19 cellular contexts compared by ENCODE assay signal in genomic region chr6:5277589-5277988, GRCh38. TPM values are rescaled to one million over a fixed set of nuclear protein-coding genes. Genes with fewer than 3 reads are reported as not detected.
DNase-seq lines count a peak whose midpoint lies in the region; ATAC-seq, FAIRE-seq and TF ChIP-seq lines count a peak whose summit lies in the region.
"Had no signal": no experiment of that assay in that cellular context is flagged by ENCODE, and none has a peak within 500 bp of the region (broad histone marks: within the 10 kb centered on the region; RNA-seq: fewer than 3 reads in every experiment).

No MANE protein-coding gene starts in this region.

- intact Hi-C loops in activated B cell treated with CpG ODN at 0.5 μM for 24 hours (cut with micrococcal nuclease), result no loop called here
- intact Hi-C loops in PC-9 (cut with micrococcal nuclease; ENCODE audit: unreplicated experiment), result no loop called here

- no peak for FAIRE-seq in A549 (lab: Jason Lieb, UNC)
- FAIRE-seq: A204.1, D721Med, G401.6, H1 had no signal

- peaks cover 13% of the 10 kb centered on the region for H3K36me3 Mint-ChIP-seq in activated B cell treated with CpG ODN at 0.5 μM for 24 hours (ENCODE audit: low read depth)
- H3K36me3 Mint-ChIP-seq in stimulated activated memory B cell treated with anti-CD40 and anti-IgM and Interleukin-4, amounts not matched to agents 10 μg/mL and 1 μg/mL and 100 μg/mL, for 72 hours, result peaks cover 15% of the 10 kb centered on the region

- peaks cover 58% of the 10 kb centered on the region for H3K4me1 Mint-ChIP-seq in activated B cell treated with CpG ODN at 0.5 μM for 24 hours
- H3K4me1 Mint-ChIP-seq in stimulated activated memory B cell treated with anti-CD40 and anti-IgM and Interleukin-4, amounts not matched to agents 10 μg/mL and 1 μg/mL and 100 μg/mL, for 72 hours, result peaks cover 48% of the 10 kb centered on the region

- no peak for TF ChIP-seq POLR2A in A549 (IDR thresholded peaks at IDR 0.05; ENCODE audit: low read length)

- H3K4me1 ChIP-seq in A549 (no peaks in the 10 kb centered on the region), PC-9 (replicated peaks; ENCODE audit: insufficient read depth) (no peaks in the 10 kb centered on the region)

- no peak overlapping the region for H2AFZ ChIP-seq in PC-9

- H3K9me3 ChIP-seq in A549 (no peaks in the 10 kb centered on the region), PC-9 (ENCODE audit: insufficient read depth, low read depth) (no peaks in the 10 kb centered on the region)
- H3K9me3 ChIP-seq: HAP-1 had no signal

- no peak overlapping the region for H3K4me2 ChIP-seq in A549
- no peak overlapping the region for H3K4me2 ChIP-seq in PC-9

- no peaks in the 10 kb centered on the region for H3K36me3 ChIP-seq in PC-9 (ENCODE audit: low read depth)
- H3K36me3 ChIP-seq: HAP-1 had no signal

- H3K4me3 ChIP-seq in A549 (no peak overlapping the region), PC-9 (no peak overlapping the region)
- H3K4me3 ChIP-seq: HAP-1 had no signal

- WGBS in A549 (ENCODE audit: missing lambda C conversion rate), result 80% methylated on average over 3 of the region's 3 CpGs

- H3K27me3 ChIP-seq in PC-9 (ENCODE audit: insufficient read depth, low read depth), result no peaks in the 10 kb centered on the region

- peak overlapping the region; percentile 81 for H3K4me3 Mint-ChIP-seq in activated B cell treated with CpG ODN at 0.5 μM for 24 hours
- H3K4me3 Mint-ChIP-seq in stimulated activated memory B cell treated with anti-CD40 and anti-IgM and Interleukin-4, amounts not matched to agents 10 μg/mL and 1 μg/mL and 100 μg/mL, for 72 hours, result peak overlapping the region; percentile 73
- H3K4me3 Mint-ChIP-seq: CD14-positive monocyte; CD8-positive, alpha-beta T cell had no signal

- CTCF ChIA-PET in A549 (lab: Yijun Ruan, JAX), result interaction anchor here (1.0 kb wide), 1 partner anchor 85 kb away, joined by 3 read pairs; no protein-coding TSS in a partner anchor
- CTCF ChIA-PET in activated B cell treated with CpG ODN at 0.5 μM for 24 hours (lab: Charles Lee), result interaction anchor here (1.5 to 1.8 kb wide), 3 partner anchors 25 to 121 kb away, joined by 3 to 13 read pairs (median 6); no protein-coding TSS in a partner anchor
- CTCF ChIA-PET in PC-9 (lab: Charles Lee), result no interaction called here

- no peak for TF ChIP-seq RAD21 in A549 (conservative IDR thresholded peaks at IDR 0.05 in 1 of 2, IDR thresholded peaks at IDR 0.05 in 1 of 2)

- no peaks in the 10 kb centered on the region for H3K79me2 ChIP-seq in PC-9 (ENCODE audit: low read depth)

- ATAC-seq in A549 (no peak), GM21528 (IDR thresholded peaks at IDR 0.05; ENCODE audit: low FRiP score, unreplicated experiment) (peak; percentile 20), activated B cell treated with CpG ODN at 0.5 μM for 24 hours (ENCODE audit: low read depth) (no peak)
- ATAC-seq in stimulated activated memory B cell treated with anti-CD40 and anti-IgM and Interleukin-4, amounts not matched to agents 10 μg/mL and 1 μg/mL and 100 μg/mL, for 72 hours, result no peak
- ATAC-seq: CD8-positive, alpha-beta T cell had no signal

- DNase-seq in A549 (ENCODE audit: low read depth in 1 of 2, low spot score in 1 of 2) (no peak), activated B cell treated with CpG ODN at 0.5 μM for 24 hours (no peak), PC-9 (no peak), MV-4-11 (lab: John Stamatoyannopoulos, UW) (no peak), amniotic stem cell (lab: John Stamatoyannopoulos, UW) (no peak)
- DNase-seq: CD8-positive, alpha-beta T cell; COR-L47; DMS153; DMS79 treated with DMSO at 0.1 percent for 48 hours; EL; KBM-7 had no signal

- H4K20me1 ChIP-seq in PC-9 (ENCODE audit: insufficient read depth), result 0 out of 2 replicates have a peak, but pooled peaks cover 5% of the 10 kb centered on the region

- no peaks in the 10 kb centered on the region for H3F3A ChIP-seq in PC-9 (ENCODE audit: insufficient read depth, low read depth)

- H3K27me3 Mint-ChIP-seq in activated B cell treated with CpG ODN at 0.5 μM for 24 hours, result no peaks in the 10 kb centered on the region
- no peaks in the 10 kb centered on the region for H3K27me3 Mint-ChIP-seq in stimulated activated memory B cell treated with anti-CD40 and anti-IgM and Interleukin-4, amounts not matched to agents 10 μg/mL and 1 μg/mL and 100 μg/mL, for 72 hours

- H3K9me3 Mint-ChIP-seq in activated B cell treated with CpG ODN at 0.5 μM for 24 hours, result no peaks in the 10 kb centered on the region
- H3K9me3 Mint-ChIP-seq in stimulated activated memory B cell treated with anti-CD40 and anti-IgM and Interleukin-4, amounts not matched to agents 10 μg/mL and 1 μg/mL and 100 μg/mL, for 72 hours, result no peaks in the 10 kb centered on the region
- H3K9me3 Mint-ChIP-seq: CD8-positive, alpha-beta T cell had no signal

- H3K9me2 ChIP-seq in PC-9 (ENCODE audit: insufficient read depth), result no peaks in the 10 kb centered on the region

- no peak for TF ChIP-seq EP300 in A549 (IDR thresholded peaks at IDR 0.05)

- no peak overlapping the region for H3K27ac ChIP-seq in A549
- no peak overlapping the region for H3K27ac ChIP-seq in PC-9

- no peak for TF ChIP-seq CTCF in A549 (IDR thresholded peaks at IDR 0.05)
- no peak for TF ChIP-seq CTCF in activated B cell treated with CpG ODN at 0.5 μM for 24 hours (IDR thresholded peaks at IDR 0.05)
- TF ChIP-seq CTCF in PC-9 (conservative IDR thresholded peaks at IDR 0.05), result no peak

- BruUV-seq in PC-9 (replicated peaks; lab: Mats Ljungman, UMichigan), result no TSS peak

- peak overlapping the region; percentile 91 for H3K27ac Mint-ChIP-seq in activated B cell treated with CpG ODN at 0.5 μM for 24 hours
- H3K27ac Mint-ChIP-seq in stimulated activated memory B cell treated with anti-CD40 and anti-IgM and Interleukin-4, amounts not matched to agents 10 μg/mL and 1 μg/mL and 100 μg/mL, for 72 hours, result peak overlapping the region; percentile 96
- H3K27ac Mint-ChIP-seq: CD8-positive, alpha-beta T cell had no signal

- POLR2A ChIA-PET in A549 (lab: Yijun Ruan, JAX), result no interaction called here
- POLR2A ChIA-PET in activated B cell treated with CpG ODN at 0.5 μM for 24 hours (lab: Charles Lee), result interaction anchor here (0.9 to 3.7 kb wide), 5 partner anchors 11 to 25 kb away, joined by 5 to 29 read pairs (median 19); partner anchors contain the start of genes FARS2 and LYRM4
- POLR2A ChIA-PET in PC-9 (lab: Charles Lee; ENCODE audit: unreplicated experiment), result no interaction called here

TF ChIP-seq in A549, 52 proteins besides CTCF, POLR2A, EP300 and RAD21:
- TF ChIP-seq SMC3 (IDR thresholded peaks at IDR 0.05) (no peak), MAFK (IDR thresholded peaks at IDR 0.05; ENCODE audit: partially characterized antibody) (peak; percentile 59)

RNA-seq across cellular contexts. Expression of gene FARS2, which starts 16.3 kb away (rescaled TPM):
- polyA plus RNA-seq in A549 (2011; rRNA removed) (17.5 and 17.9 TPM in 2 replicates), A549 (2017; fragmentation: RNase III; extraction: RNeasy Plus Mini Kit Qiagen cat#74134 plus additional on column Dnase treatment) (12.6 to 13.6 TPM (median 12.9 TPM) in 3 replicates)
- 14.7 and 15.1 TPM in 2 replicates for polyA plus RNA-seq in A549 (2012; cell fraction: cytosol; rRNA removed)
- polyA plus RNA-seq in A549 (2012; cell fraction: nucleus; rRNA removed), result 15.0 and 15.9 TPM in 2 replicates
- polyA minus RNA-seq in A549 (2011; rRNA and poly(A)+ RNA removed), result 43.9 and 47.7 TPM in 2 replicates
- total RNA-seq in activated B cell treated with CpG ODN at 0.5 μM for 24 hours (28.2 and 32.7 TPM in 2 replicates), PC-9 (2021) (25.1 and 26.7 TPM in 2 replicates)

RNA-seq across cellular contexts. Expression of gene LYRM4, which starts 16.8 kb away (rescaled TPM):
- polyA plus RNA-seq in A549 (2011; rRNA removed), result 43.3 and 47.6 TPM in 2 replicates
- 30.7 and 31.4 TPM in 2 replicates for polyA plus RNA-seq in A549 (2012; cell fraction: cytosol; rRNA removed)
- 12.2 and 18.1 TPM in 2 replicates for polyA plus RNA-seq in A549 (2012; cell fraction: nucleus; rRNA removed)
- 24.4 to 26.0 TPM (median 25.6 TPM) in 3 replicates for polyA plus RNA-seq in A549 (2017; fragmentation: RNase III; extraction: RNeasy Plus Mini Kit Qiagen cat#74134 plus additional on column Dnase treatment)
- 19.1 and 24.2 TPM in 2 replicates for polyA minus RNA-seq in A549 (2011; rRNA and poly(A)+ RNA removed)
- total RNA-seq in activated B cell treated with CpG ODN at 0.5 μM for 24 hours, result 51.2 and 52.2 TPM in 2 replicates
- total RNA-seq in PC-9 (2021), result 30.6 and 37.0 TPM in 2 replicates
